Comparison of ENCODE assay signal across 8 cellular contexts in genomic region chr15:22775595-22776376, GRCh38. TPM values are rescaled to one million over a fixed set of nuclear protein-coding genes. Genes with fewer than 3 reads are reported as not detected.
DNase-seq lines count a peak whose midpoint lies in the region; ATAC-seq and TF ChIP-seq lines count a peak whose summit lies in the region.
"Not testable (repeated sequence)": the region's sequence is repeated elsewhere in the genome, so short reads cannot be mapped to it uniquely, and the experiment has no call there.

No MANE protein-coding gene starts in this region.

- H3K9ac ChIP-seq in endodermal cell (ENCODE audit: extremely low read depth, low read length, poor library complexity, severe bottlenecking): not testable (repeated sequence)

- intact Hi-C loops in activated T-helper 1 cell treated with anti-CD3 and anti-CD28 coated beads, Interleukin-12 subunit alpha, Interleukin-12 subunit beta, Interleukin-2, Interleukin-4 antibody, amounts not matched to agents 30 ng/mL and 10 ng/mL and 1 ng/mL, durations not matched to agents 14 hours and 24 hours and 36 hours (cut with micrococcal nuclease); testis (cut with DNase I; ENCODE audit: low total_unique reads): not testable (repeated sequence)

- H3K4me3 ChIP-seq in WERI-Rb-1 (ENCODE audit: low read depth, low read length); endodermal cell (ENCODE audit: low read length); testis: not testable (repeated sequence)

- H3K4me1 ChIP-seq in endodermal cell (ENCODE audit: control insufficient read depth, insufficient read depth, low read length); testis: not testable (repeated sequence)

- not testable (repeated sequence) for H3K9me3 ChIP-seq in WERI-Rb-1 (ENCODE audit: severe bottlenecking); endodermal cell (ENCODE audit: control insufficient read depth, low read length); testis

- ATAC-seq in HG03095 (IDR thresholded peaks at IDR 0.05; ENCODE audit: unreplicated experiment): peak; percentile 46

- H3K27ac ChIP-seq in WERI-Rb-1; endodermal cell (ENCODE audit: low read depth, low read length); testis: not testable (repeated sequence)

- DNase-seq in DMS 273 (lab: John Stamatoyannopoulos, UW; ENCODE audit: unreplicated experiment) (peak; percentile 23), NOMO-1 treated with DMSO at 0.1 percent for 48 hours (lab: John Stamatoyannopoulos, UW; ENCODE audit: unreplicated experiment) (peak; percentile 17), WERI-Rb-1 (peak; percentile 53), endodermal cell (peak; percentile 85), testis (peak; percentile 46)
- DNase-seq in activated T-helper 1 cell treated with anti-CD3 and anti-CD28 coated beads, Interleukin-12 subunit alpha, Interleukin-12 subunit beta, Interleukin-2, Interleukin-4 antibody, amounts not matched to agents 30 ng/mL and 10 ng/mL and 1 ng/mL, durations not matched to agents 14 hours and 24 hours and 36 hours (ENCODE audit: low spot score): peak; percentile 18
- DNase-seq in stimulated activated CD4-positive, alpha-beta T cell treated with anti-CD3 and anti-CD28 coated beads, Interleukin-15, amount 100 ng/mL, for 24 hours: peak; percentile 66

- H3K27ac Mint-ChIP-seq in activated T-helper 1 cell treated with anti-CD3 and anti-CD28 coated beads, Interleukin-12 subunit alpha, Interleukin-12 subunit beta, Interleukin-2, Interleukin-4 antibody, amounts not matched to agents 30 ng/mL and 10 ng/mL and 1 ng/mL, durations not matched to agents 14 hours and 24 hours and 36 hours; endodermal cell: not testable (repeated sequence)

- not testable (repeated sequence) for H3K27me3 ChIP-seq in WERI-Rb-1 (ENCODE audit: insufficient read depth, low read depth, severe bottlenecking); testis
- peaks cover 17% of the 10 kb centered on the region for H3K27me3 ChIP-seq in endodermal cell (ENCODE audit: control insufficient read depth, insufficient read depth, low read length, poor library complexity, severe bottlenecking)

- not testable (repeated sequence) for H3K9me3 Mint-ChIP-seq in activated T-helper 1 cell treated with anti-CD3 and anti-CD28 coated beads, Interleukin-12 subunit alpha, Interleukin-12 subunit beta, Interleukin-2, Interleukin-4 antibody, amounts not matched to agents 30 ng/mL and 10 ng/mL and 1 ng/mL, durations not matched to agents 14 hours and 24 hours and 36 hours; endodermal cell

- peaks cover 16% of the 10 kb centered on the region for H3K27me3 Mint-ChIP-seq in activated T-helper 1 cell treated with anti-CD3 and anti-CD28 coated beads, Interleukin-12 subunit alpha, Interleukin-12 subunit beta, Interleukin-2, Interleukin-4 antibody, amounts not matched to agents 30 ng/mL and 10 ng/mL and 1 ng/mL, durations not matched to agents 14 hours and 24 hours and 36 hours (ENCODE audit: insufficient read depth)
- peaks cover 27% of the 10 kb centered on the region for H3K27me3 Mint-ChIP-seq in endodermal cell (ENCODE audit: insufficient read depth)

- H3K4me3 Mint-ChIP-seq in activated T-helper 1 cell treated with anti-CD3 and anti-CD28 coated beads, Interleukin-12 subunit alpha, Interleukin-12 subunit beta, Interleukin-2, Interleukin-4 antibody, amounts not matched to agents 30 ng/mL and 10 ng/mL and 1 ng/mL, durations not matched to agents 14 hours and 24 hours and 36 hours; endodermal cell: not testable (repeated sequence)

- 93 to 95% methylated on average over 3 to 16 of the region's 19 CpGs for WGBS in endodermal cell (ENCODE audit: insufficient coverage in 1 of 2, insufficient read length in 1 of 2), 2 experiments
- 83 to 88% methylated on average over 19 of the region's 19 CpGs for WGBS in testis, 2 donors

- TF ChIP-seq CTCF in WERI-Rb-1 (IDR thresholded peaks at IDR 0.05; ENCODE audit: low read depth, low read length); endodermal cell (conservative IDR thresholded peaks at IDR 0.05); testis (IDR thresholded peaks at IDR 0.05): not testable (repeated sequence)

- not testable (repeated sequence) for TF ChIP-seq POLR2A in testis (IDR thresholded peaks at IDR 0.05)

- not testable (repeated sequence) for H3K36me3 Mint-ChIP-seq in activated T-helper 1 cell treated with anti-CD3 and anti-CD28 coated beads, Interleukin-12 subunit alpha, Interleukin-12 subunit beta, Interleukin-2, Interleukin-4 antibody, amounts not matched to agents 30 ng/mL and 10 ng/mL and 1 ng/mL, durations not matched to agents 14 hours and 24 hours and 36 hours (ENCODE audit: low read depth); endodermal cell (ENCODE audit: low read depth)

- peaks cover 29% of the 10 kb centered on the region for H3K4me1 Mint-ChIP-seq in activated T-helper 1 cell treated with anti-CD3 and anti-CD28 coated beads, Interleukin-12 subunit alpha, Interleukin-12 subunit beta, Interleukin-2, Interleukin-4 antibody, amounts not matched to agents 30 ng/mL and 10 ng/mL and 1 ng/mL, durations not matched to agents 14 hours and 24 hours and 36 hours (ENCODE audit: low read depth)
- peaks cover 19% of the 10 kb centered on the region for H3K4me1 Mint-ChIP-seq in endodermal cell

- not testable (repeated sequence) for H3K36me3 ChIP-seq in WERI-Rb-1; endodermal cell (ENCODE audit: control insufficient read depth, insufficient read depth, low read length); testis (ENCODE audit: low read depth, missing control alignments)

RNA-seq across cellular contexts. Expression of gene NIPA1, which starts 10.7 kb away (rescaled TPM):
- total RNA-seq in activated T-helper 1 cell treated with anti-CD3 and anti-CD28 coated beads, Interleukin-12 subunit alpha, Interleukin-12 subunit beta, Interleukin-2, Interleukin-4 antibody, amounts not matched to agents 30 ng/mL and 10 ng/mL and 1 ng/mL, durations not matched to agents 14 hours and 24 hours and 36 hours: 19.8 and 21.9 TPM in 2 replicates
- total RNA-seq in endodermal cell: 10 to 100 TPM; 18.5 to 18.7 TPM
- polyA plus RNA-seq in endodermal cell (2013, experiment 1 of 2): 11.0 TPM
- polyA plus RNA-seq in endodermal cell (2013, experiment 2 of 2): 11.0 TPM
- 10 to 100 TPM; 13.0 to 15.4 TPM for total RNA-seq in testis
- 8.1 TPM for polyA plus RNA-seq in testis (ENCODE audit: insufficient read depth, low read depth, low replicate concordance)

Comparison
In these comparisons a context has a peak if more than half of its experiments do, and no peak if none do; other contexts are left out.
1. DNase-seq: peak in every context shown above with its lines; median percentile 85 in endodermal cell; 66 in stimulated activated CD4-positive, alpha-beta T cell treated with anti-CD3 and anti-CD28 coated beads, Interleukin-15, amount 100 ng/mL, for 24 hours; 53 in WERI-Rb-1; 46 in testis; 23 in DMS 273; 18 in activated T-helper 1 cell treated with anti-CD3 and anti-CD28 coated beads, Interleukin-12 subunit alpha, Interleukin-12 subunit beta, Interleukin-2, Interleukin-4 antibody, amounts not matched to agents 30 ng/mL and 10 ng/mL and 1 ng/mL, durations not matched to agents 14 hours and 24 hours and 36 hours; 17 in NOMO-1 treated with DMSO at 0.1 percent for 48 hours.